Comparison of ENCODE assay signal across 8 cellular contexts in genomic region chr10:22606164-22606614, GRCh38.
A peak's percentile ranks its signal among the peaks of the same experiment; 100 is the strongest.
DNase-seq lines count a peak whose midpoint lies in the region; ATAC-seq and TF ChIP-seq lines count a peak whose summit lies in the region.

No MANE protein-coding gene starts in this region.

- no peak for TF ChIP-seq POLR2A in spleen (IDR thresholded peaks at IDR 0.05)

- peaks cover 0 to 70% (median 12%) of the 10 kb centered on the region in 6 donors for H3K36me3 ChIP-seq in spleen

- no peak for TF ChIP-seq CTCF in spleen (IDR thresholded peaks at IDR 0.05 in 8 of 11, conservative IDR thresholded peaks at IDR 0.05 in 3 of 11)

- no peaks in the 10 kb centered on the region for H3K27me3 ChIP-seq in spleen (replicated peaks in 1 of 7)

- peak overlapping the region; percentile 62 to 92 (median 84) for H3K27ac ChIP-seq in spleen

- H3K9me3 ChIP-seq in spleen = no peaks in the 10 kb centered on the region

- peak overlapping the region in 1 of 8 donors; percentile 45 for H3K4me3 ChIP-seq in spleen

- intact Hi-C loops in spleen (cut with DNase I; ENCODE audit: low total_unique reads) = no loop called here

- peak; percentile 95 for ATAC-seq in HG02852 (IDR thresholded peaks at IDR 0.05; ENCODE audit: unreplicated experiment)

- DNase-seq in stimulated activated CD8-positive, alpha-beta memory T cell treated with anti-CD3 and anti-CD28 coated beads, Interleukin-15, amount 100 ng/mL, for 1 hour (ENCODE audit: low read depth) = peak; percentile 16
- DNase-seq in stimulated activated CD8-positive, alpha-beta memory T cell treated with anti-CD3 and anti-CD28 coated beads, Interleukin-4, amount 100 ng/mL, for 48 hours = no peak
- DNase-seq in NOMO-1 treated with dmso at 0.1 percent for 144 hours (lab: John Stamatoyannopoulos, UW; ENCODE audit: unreplicated experiment) (peak; percentile 69), dermis blood vessel endothelial cell (peak; percentile 56), spleen (peak; percentile 88), NCI-H226 (no peak), AG20443 (ENCODE audit: low spot score) (no peak)

- peaks cover 44 to 100% (median 88%) of the 10 kb centered on the region in 6 donors for H3K4me1 ChIP-seq in spleen

- WGBS in spleen, 5 donors = 24 to 45% (median 36%) methylated on average over 6 of the region's 6 CpGs

Comparison
In these comparisons a context has a peak if more than half of its experiments do, and no peak if none do; other contexts are left out.
1. DNase-seq: peak in stimulated activated CD8-positive, alpha-beta memory T cell treated with anti-CD3 and anti-CD28 coated beads, Interleukin-15, amount 100 ng/mL, for 1 hour (single experiment), NOMO-1 treated with dmso at 0.1 percent for 144 hours (single experiment), dermis blood vessel endothelial cell (single experiment) and spleen (single experiment); none in stimulated activated CD8-positive, alpha-beta memory T cell treated with anti-CD3 and anti-CD28 coated beads, Interleukin-4, amount 100 ng/mL, for 48 hours (single experiment), NCI-H226 (single experiment) and AG20443 (single experiment).